10 cellular contexts compared by ENCODE assay signal in the genomic region with DNA sequence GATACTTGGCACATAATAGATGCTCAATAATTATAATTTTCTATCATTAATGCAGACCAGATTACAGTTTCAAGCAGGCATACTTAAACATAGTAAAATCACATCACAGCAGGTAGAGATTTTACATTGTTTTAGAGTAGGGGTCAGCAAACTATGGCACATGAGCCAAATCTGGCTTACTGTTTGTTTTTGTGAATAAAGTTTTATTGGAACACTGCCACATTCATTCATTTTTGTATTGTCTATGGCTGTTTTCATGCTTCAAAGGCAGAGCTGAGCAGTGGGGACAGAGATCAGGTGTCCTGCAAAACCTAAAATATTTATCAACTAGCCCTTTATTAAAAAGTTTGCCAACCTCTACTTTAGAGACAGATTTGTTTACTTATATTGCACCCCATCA.
"Had no signal": no experiment of that assay in that cellular context is flagged by ENCODE, and none has a peak within 500 bp of the region (broad histone marks: within the 10 kb centered on the region; RNA-seq: fewer than 3 reads in every experiment).

No MANE protein-coding gene starts in this region.

- H3K4me2 ChIP-seq: GM23338 had no signal

- ATAC-seq: GM23338, HCT116 had no signal

- FAIRE-seq: H1, H54 had no signal

- DNase-seq: GM23248, GOT3, H7, H9, HCEC 1CT, HFFc6 had no signal

- H3K27ac ChIP-seq: GM23248 had no signal

- H3K4me3 ChIP-seq: GM23248, GM23338 had no signal

- H3K9ac ChIP-seq: GM23248 had no signal

- H2AFZ ChIP-seq: GM23248, GM23338 had no signal
